22 cellular contexts compared by ENCODE assay signal in the genomic region with DNA sequence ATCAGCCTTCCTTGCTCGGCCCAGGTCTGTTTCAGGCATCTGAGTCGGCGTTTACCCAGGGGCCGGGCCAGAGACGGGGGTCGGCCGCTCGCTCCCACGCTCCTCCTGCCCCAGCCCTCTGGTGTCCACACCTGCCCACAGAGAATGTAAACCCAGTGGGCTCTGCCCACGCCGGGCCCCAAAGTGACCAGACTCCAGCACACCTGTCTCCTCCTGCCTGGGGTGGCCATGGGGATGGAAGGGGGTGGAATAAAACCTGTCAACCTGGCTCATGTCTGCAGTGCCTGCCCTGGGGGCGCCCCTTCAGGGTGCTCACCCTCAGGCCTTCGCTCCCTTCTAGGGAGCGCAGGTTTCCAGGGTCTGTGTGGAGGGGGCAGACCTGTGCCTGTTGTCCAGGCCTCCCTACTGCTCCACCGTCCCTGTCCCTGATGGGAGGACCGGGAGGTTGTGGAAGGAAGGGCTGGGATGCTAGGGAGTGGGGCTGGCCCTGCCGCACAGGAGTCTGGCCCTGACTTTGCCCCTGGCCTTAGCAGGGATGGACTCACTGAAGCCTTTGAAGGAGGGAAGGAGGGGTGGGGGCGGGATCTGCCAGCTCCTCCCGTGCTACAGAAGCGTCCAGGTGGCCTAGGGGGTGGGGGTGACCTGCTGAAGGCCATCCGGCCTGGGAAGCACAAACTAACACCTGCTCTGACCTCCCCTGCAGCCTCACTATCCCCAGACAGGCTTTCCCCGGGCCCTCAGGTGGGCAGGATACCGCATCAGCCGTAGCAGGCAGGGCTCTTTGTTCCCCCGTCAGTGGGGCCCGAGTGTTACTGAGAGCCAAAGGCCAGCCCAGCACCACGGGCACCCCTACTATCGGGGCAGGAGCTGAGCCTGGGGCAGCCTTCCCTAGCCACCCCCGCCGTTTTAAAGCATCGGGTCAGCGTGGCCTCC. TPM values are rescaled to one million over a fixed set of nuclear protein-coding genes. Genes with fewer than 3 reads are reported as not detected.
DNase-seq lines count a peak whose midpoint lies in the region; ATAC-seq and TF ChIP-seq lines count a peak whose summit lies in the region.
"Had no signal": no experiment of that assay in that cellular context is flagged by ENCODE, and none has a peak within 500 bp of the region (broad histone marks: within the 10 kb centered on the region; RNA-seq: fewer than 3 reads in every experiment).

No MANE protein-coding gene starts in this region.

- no peaks in the 10 kb centered on the region for H3K9me2 ChIP-seq in GM23338 (ENCODE audit: insufficient read depth)

- DNase-seq in GM23338 (ENCODE audit: low spot score) = no peak
- no peak for DNase-seq in NT2/D1 (ENCODE audit: low read depth, low spot score)
- peak; percentile 41 for DNase-seq in iPS-NIHi7 (ENCODE audit: extremely low spot score)
- DNase-seq in osteoblast (ENCODE audit: insufficient read length, low spot score, missing footprints) = peak; percentile 75
- DNase-seq in NCI-H510A treated with DMSO at 0.1 percent for 48 hours (lab: John Stamatoyannopoulos, UW) = no peak
- DNase-seq in activated CD8-positive, alpha-beta T cell treated with anti-CD3 and anti-CD28 coated beads, Interleukin-2, amount 10 ng/mL, durations not matched to agents 7 days and 5 days = no peak
- no peak for DNase-seq in stimulated activated CD4-positive, alpha-beta T cell treated with anti-CD3 and anti-CD28 coated beads, Interleukin-15, amount 100 ng/mL, for 24 hours
- DNase-seq: activated CD4-positive, alpha-beta T cell treated with anti-CD3 and anti-CD28 coated beads for 4 hours; activated naive CD4-positive, alpha-beta T cell treated with anti-CD3 and anti-CD28 coated beads, Interleukin-2, amount 50 U/mL, for 16 hours; CD4-positive, CD25-positive, alpha-beta regulatory T cell; lower lobe of right lung; NCI-H1092 treated with DMSO at 0.1 percent for 48 hours; NCI-H2107; NCI-H526; spleen; stimulated activated CD4-positive, alpha-beta T cell treated with anti-CD3 and anti-CD28 coated beads, Interleukin-4, amount 100 ng/mL, for 24 hours; T-cell; thyroid gland had no signal

- H3K4me3 ChIP-seq in GM23338 (no peak overlapping the region), NT2/D1 (ENCODE audit: insufficient read length, low read depth) (no peak overlapping the region), osteoblast (ENCODE audit: insufficient read depth, low read length) (no peak overlapping the region)
- H3K4me3 ChIP-seq: cardiac muscle cell, lower lobe of right lung, spleen, thyroid gland had no signal

- H2AFZ ChIP-seq in GM23338 (no peak overlapping the region), osteoblast (ENCODE audit: low read length) (no peak overlapping the region)

- peaks cover 12% of the 10 kb centered on the region; the same call in 1 of the 2 replicates for H3K4me1 ChIP-seq in GM23338 (ENCODE audit: insufficient read depth)
- peaks cover 9% of the 10 kb centered on the region for H3K4me1 ChIP-seq in NT2/D1 (ENCODE audit: insufficient read depth, insufficient read length)
- peaks cover 2% of the 10 kb centered on the region for H3K4me1 ChIP-seq in osteoblast (ENCODE audit: insufficient read depth, low read length)
- H3K4me1 ChIP-seq: thyroid gland had no signal

- TF ChIP-seq CTCF in GM23338 (conservative IDR thresholded peaks at IDR 0.05; ENCODE audit: low read depth in 2 of 2) (no peak), osteoblast (IDR thresholded peaks at IDR 0.05; ENCODE audit: extremely low read depth, low read depth, low read length) (no peak)

- H3K9me3 Mint-ChIP-seq in GM23338 = no peaks in the 10 kb centered on the region
- H3K9me3 Mint-ChIP-seq in activated CD8-positive, alpha-beta T cell treated with anti-CD3 and anti-CD28 coated beads, Interleukin-2, amount 10 ng/mL, durations not matched to agents 7 days and 5 days (ENCODE audit: insufficient read depth) = no peaks in the 10 kb centered on the region
- H3K9me3 Mint-ChIP-seq: dendritic cell treated with granulocyte-macrophage colony-stimulating factor and Interleukin-4, amounts not matched to agents 40 ng/mL and 50 ng/mL, for 4 days; T-cell had no signal

- no peak overlapping the region for H3K4me3 Mint-ChIP-seq in GM23338
- H3K4me3 Mint-ChIP-seq in activated CD8-positive, alpha-beta T cell treated with anti-CD3 and anti-CD28 coated beads, Interleukin-2, amount 10 ng/mL, durations not matched to agents 7 days and 5 days = no peak overlapping the region
- H3K4me3 Mint-ChIP-seq: CD4-positive, CD25-positive, alpha-beta regulatory T cell; dendritic cell treated with granulocyte-macrophage colony-stimulating factor and Interleukin-4, amounts not matched to agents 40 ng/mL and 50 ng/mL, for 4 days; stimulated activated naive CD8-positive, alpha-beta T cell treated with anti-CD3 and anti-CD28 coated beads, Interleukin-15, Interleukin-2, amounts not matched to agents 100 ng/mL and 50 ng/mL, for 24 hours; T-cell had no signal

- peak; percentile 25 for ATAC-seq in GM23338
- no peak for ATAC-seq in activated CD8-positive, alpha-beta T cell treated with anti-CD3 and anti-CD28 coated beads, Interleukin-2, amount 10 ng/mL, durations not matched to agents 7 days and 5 days
- ATAC-seq: T-cell had no signal

- H3K79me2 ChIP-seq in GM23338 (replicated peaks; ENCODE audit: insufficient read depth) (no peaks in the 10 kb centered on the region), osteoblast (ENCODE audit: insufficient read depth, low read length) (no peaks in the 10 kb centered on the region)

- H3K9ac ChIP-seq in NT2/D1 (ENCODE audit: insufficient read length, low read depth) = peak overlapping the region; percentile 9

- H3K4me1 Mint-ChIP-seq in GM23338 = peaks cover 21% of the 10 kb centered on the region; the same call in 2 of the 3 replicates
- peaks cover 3% of the 10 kb centered on the region for H3K4me1 Mint-ChIP-seq in activated CD8-positive, alpha-beta T cell treated with anti-CD3 and anti-CD28 coated beads, Interleukin-2, amount 10 ng/mL, durations not matched to agents 7 days and 5 days (ENCODE audit: low read depth)

- H3K27ac Mint-ChIP-seq in GM23338 = no peak overlapping the region
- no peak overlapping the region for H3K27ac Mint-ChIP-seq in activated CD8-positive, alpha-beta T cell treated with anti-CD3 and anti-CD28 coated beads, Interleukin-2, amount 10 ng/mL, durations not matched to agents 7 days and 5 days
- H3K27ac Mint-ChIP-seq: CD4-positive, CD25-positive, alpha-beta regulatory T cell; dendritic cell treated with granulocyte-macrophage colony-stimulating factor and Interleukin-4, amounts not matched to agents 40 ng/mL and 50 ng/mL, for 4 days; stimulated activated naive CD8-positive, alpha-beta T cell treated with anti-CD3 and anti-CD28 coated beads, Interleukin-15, Interleukin-2, amounts not matched to agents 100 ng/mL and 50 ng/mL, for 24 hours; T-cell had no signal

- no peaks in the 10 kb centered on the region; the same call in 2 of the 3 replicates for H3K36me3 Mint-ChIP-seq in GM23338 (ENCODE audit: low read depth)
- no peaks in the 10 kb centered on the region for H3K36me3 Mint-ChIP-seq in activated CD8-positive, alpha-beta T cell treated with anti-CD3 and anti-CD28 coated beads, Interleukin-2, amount 10 ng/mL, durations not matched to agents 7 days and 5 days (ENCODE audit: low read depth)

- CTCF ChIA-PET in activated CD8-positive, alpha-beta T cell treated with anti-CD3 and anti-CD28 coated beads, Interleukin-2, amount 10 ng/mL, durations not matched to agents 7 days and 5 days (lab: Charles Lee) = interaction anchor here (0.9 kb wide), 2 partner anchors 40 to 53 kb away, joined by 3 to 4 read pairs; no protein-coding TSS in a partner anchor

- H3K9me3 ChIP-seq in NT2/D1 (ENCODE audit: insufficient read depth, low read length) (no peaks in the 10 kb centered on the region), osteoblast (ENCODE audit: low read depth, low read length) (no peaks in the 10 kb centered on the region)
- H3K9me3 ChIP-seq: lower lobe of right lung, neutrophil, spleen, thyroid gland had no signal

- H3K4me2 ChIP-seq in GM23338 (peak overlapping the region; percentile 43), osteoblast (ENCODE audit: insufficient read depth, low read length) (no peak overlapping the region)

- H3K27ac ChIP-seq in GM23338 (ENCODE audit: low read depth) (no peak overlapping the region), osteoblast (ENCODE audit: low read depth, low read length) (no peak overlapping the region)
- H3K27ac ChIP-seq: cardiac muscle cell, lower lobe of right lung, neutrophil, spleen, thyroid gland had no signal

- peaks cover 11% of the 10 kb centered on the region for H3K27me3 Mint-ChIP-seq in GM23338 (ENCODE audit: insufficient read depth, low read depth, poor library complexity)
- H3K27me3 Mint-ChIP-seq in activated CD8-positive, alpha-beta T cell treated with anti-CD3 and anti-CD28 coated beads, Interleukin-2, amount 10 ng/mL, durations not matched to agents 7 days and 5 days (ENCODE audit: low read depth) = no peaks in the 10 kb centered on the region
- H3K27me3 Mint-ChIP-seq: CD4-positive, CD25-positive, alpha-beta regulatory T cell; dendritic cell treated with granulocyte-macrophage colony-stimulating factor and Interleukin-4, amounts not matched to agents 40 ng/mL and 50 ng/mL, for 4 days; stimulated activated naive CD8-positive, alpha-beta T cell treated with anti-CD3 and anti-CD28 coated beads, Interleukin-15, Interleukin-2, amounts not matched to agents 100 ng/mL and 50 ng/mL, for 24 hours; T-cell had no signal

- no peaks in the 10 kb centered on the region for H3K27me3 ChIP-seq in GM23338 (ENCODE audit: insufficient read depth)
- H3K27me3 ChIP-seq in NT2/D1 (ENCODE audit: insufficient read depth, insufficient read length) = no peaks in the 10 kb centered on the region
- peaks cover 7% of the 10 kb centered on the region for H3K27me3 ChIP-seq in osteoblast (ENCODE audit: insufficient read depth, low read length)
- H3K27me3 ChIP-seq: cardiac muscle cell, spleen, thyroid gland had no signal

- POLR2A ChIA-PET in activated CD8-positive, alpha-beta T cell treated with anti-CD3 and anti-CD28 coated beads, Interleukin-2, amount 10 ng/mL, durations not matched to agents 7 days and 5 days (lab: Charles Lee) = no interaction called here

- H3F3A ChIP-seq in GM23338 (replicated peaks; ENCODE audit: low read depth) = no peaks in the 10 kb centered on the region; the same call in 1 of the 2 replicates

- H3K36me3 ChIP-seq in GM23338 (ENCODE audit: insufficient read depth) = no peaks in the 10 kb centered on the region
- H3K36me3 ChIP-seq in NT2/D1 (ENCODE audit: insufficient read depth, insufficient read length, low read length) = peaks cover 2% of the 10 kb centered on the region
- H3K36me3 ChIP-seq in osteoblast (ENCODE audit: insufficient read depth, low read length) = no peaks in the 10 kb centered on the region
- H3K36me3 ChIP-seq: cardiac muscle cell, lower lobe of right lung, neutrophil, thyroid gland had no signal

- H4K20me1 ChIP-seq in GM23338 (replicated peaks; ENCODE audit: insufficient read depth) (no peaks in the 10 kb centered on the region), osteoblast (ENCODE audit: insufficient read depth, low read length) (peaks cover 4% of the 10 kb centered on the region)

RNA-seq across cellular contexts. Expression of a gene that starts 14.7 kb away (rescaled TPM):
- 45.4 and 62.8 TPM in 2 replicates for total RNA-seq in GM23338 (2014; rRNA removed; shearing (Covaris generic))
- polyA plus RNA-seq in GM23338 (2016; fragmentation: Nextera tagmentation; extraction: Ambion mirVana) = 60.8 and 64.9 TPM in 2 replicates
- 0.29 and 0.36 TPM in 2 replicates for total RNA-seq in osteoblast
- 1 to 10 TPM in 1 of 2 experiments, under 1 TPM in 1; 0.39 to 1.2 TPM for total RNA-seq in activated CD8-positive, alpha-beta T cell treated with anti-CD3 and anti-CD28 coated beads, Interleukin-2, amount 10 ng/mL, durations not matched to agents 7 days and 5 days

RNA-seq across cellular contexts. Expression of a gene that starts 35.7 kb away (rescaled TPM):
- 31.4 and 37.7 TPM in 2 replicates for total RNA-seq in GM23338 (2014; rRNA removed; shearing (Covaris generic))
- polyA plus RNA-seq in GM23338 (2016; fragmentation: Nextera tagmentation; extraction: Ambion mirVana) = 15.3 and 17.4 TPM in 2 replicates
- total RNA-seq in osteoblast = 13.0 and 14.8 TPM in 2 replicates
- total RNA-seq in activated CD8-positive, alpha-beta T cell treated with anti-CD3 and anti-CD28 coated beads, Interleukin-2, amount 10 ng/mL, durations not matched to agents 7 days and 5 days = 10 to 100 TPM; 29.4 to 31.5 TPM

Comparison
In these comparisons a context has a peak if more than half of its experiments do, and no peak if none do; other contexts are left out.
1. DNase-seq: peak in iPS-NIHi7 (single experiment) and osteoblast (single experiment); none in GM23338 (single experiment), NT2/D1 (single experiment), NCI-H510A treated with DMSO at 0.1 percent for 48 hours (single experiment), activated CD8-positive, alpha-beta T cell treated with anti-CD3 and anti-CD28 coated beads, Interleukin-2, amount 10 ng/mL, durations not matched to agents 7 days and 5 days (single experiment) and stimulated activated CD4-positive, alpha-beta T cell treated with anti-CD3 and anti-CD28 coated beads, Interleukin-15, amount 100 ng/mL, for 24 hours (single experiment).
2. RNA of a gene that starts 14.7 kb away (total RNA-seq): 45.4 to 62.8 TPM in GM23338; 0.39 to 1.2 TPM in activated CD8-positive, alpha-beta T cell treated with anti-CD3 and anti-CD28 coated beads, Interleukin-2, amount 10 ng/mL, durations not matched to agents 7 days and 5 days and 0.29 to 0.36 TPM in osteoblast; every median in the first group is over 10 times any median in the second.